1 cellular context compared by ENCODE assay signal in the genomic region with DNA sequence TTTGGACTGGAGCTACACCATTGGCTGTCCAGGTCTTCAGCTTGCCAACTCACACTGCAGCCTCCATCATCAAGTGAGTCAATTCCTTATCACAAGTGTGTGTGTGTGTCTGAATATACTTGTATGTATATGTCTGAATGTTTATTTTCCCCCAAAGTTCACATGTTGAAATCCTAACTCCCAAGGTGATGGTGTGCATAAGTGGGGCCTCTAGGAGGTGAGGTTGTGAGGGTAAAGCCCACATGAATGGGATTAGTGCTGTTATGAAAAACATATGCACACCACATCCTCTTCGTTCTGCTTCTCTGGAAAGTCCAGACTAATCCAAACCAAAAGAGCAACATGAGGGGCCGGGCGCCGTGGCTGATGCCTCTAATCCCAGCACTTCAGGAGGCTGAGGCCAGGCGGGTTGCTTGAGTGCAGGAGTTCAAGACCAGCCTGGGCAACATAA.
A peak's percentile ranks its signal among the peaks of the same experiment; 100 is the strongest.
TF ChIP-seq lines count a peak whose summit lies in the region.

No MANE protein-coding gene starts in this region.

TF ChIP-seq in HepG2, 621 proteins besides CTCF, POLR2A, EP300 and RAD21:
- TF ChIP-seq ZSCAN21 (CRISPR knock-in tag; IDR thresholded peaks at IDR 0.05; ENCODE audit: borderline replicate concordance): 0 out of 2 replicates have a peak, but pooled peaks have one; percentile 42
- 0 out of 2 replicates have a peak, but pooled peaks have one; percentile 2 for TF ChIP-seq ZMYM3 (CRISPR knock-in tag; IDR thresholded peaks at IDR 0.05)
- TF ChIP-seq, protein P1, sequence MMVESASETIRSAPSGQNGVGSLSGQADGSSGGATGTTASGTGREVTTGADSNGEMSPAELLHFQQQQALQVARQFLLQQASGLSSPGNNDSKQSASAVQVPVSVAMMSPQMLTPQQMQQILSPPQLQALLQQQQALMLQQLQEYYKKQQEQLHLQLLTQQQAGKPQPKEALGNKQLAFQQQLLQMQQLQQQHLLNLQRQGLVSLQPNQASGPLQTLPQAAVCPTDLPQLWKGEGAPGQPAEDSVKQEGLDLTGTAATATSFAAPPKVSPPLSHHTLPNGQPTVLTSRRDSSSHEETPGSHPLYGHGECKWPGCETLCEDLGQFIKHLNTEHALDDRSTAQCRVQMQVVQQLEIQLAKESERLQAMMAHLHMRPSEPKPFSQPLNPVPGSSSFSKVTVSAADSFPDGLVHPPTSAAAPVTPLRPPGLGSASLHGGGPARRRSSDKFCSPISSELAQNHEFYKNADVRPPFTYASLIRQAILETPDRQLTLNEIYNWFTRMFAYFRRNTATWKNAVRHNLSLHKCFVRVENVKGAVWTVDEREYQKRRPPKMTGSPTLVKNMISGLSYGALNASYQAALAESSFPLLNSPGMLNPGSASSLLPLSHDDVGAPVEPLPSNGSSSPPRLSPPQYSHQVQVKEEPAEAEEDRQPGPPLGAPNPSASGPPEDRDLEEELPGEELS (CRISPR knock-in tag; IDR thresholded peaks at IDR 0.05): no peak
- TF ChIP-seq CAMTA2 (CRISPR knock-in tag; IDR thresholded peaks at IDR 0.05; ENCODE audit: borderline replicate concordance): no peak
- no peak for TF ChIP-seq PREB (CRISPR knock-in tag; IDR thresholded peaks at IDR 0.05)
- no peak for TF ChIP-seq NR1H2 (CRISPR knock-in tag; IDR thresholded peaks at IDR 0.05; ENCODE audit: borderline replicate concordance, low read depth)
- TF ChIP-seq NR2F6 (IDR thresholded peaks at IDR 0.05): no peak
- no peak for TF ChIP-seq NR2F6 (CRISPR knock-in tag; IDR thresholded peaks at IDR 0.05)
- TF ChIP-seq, protein P2, sequence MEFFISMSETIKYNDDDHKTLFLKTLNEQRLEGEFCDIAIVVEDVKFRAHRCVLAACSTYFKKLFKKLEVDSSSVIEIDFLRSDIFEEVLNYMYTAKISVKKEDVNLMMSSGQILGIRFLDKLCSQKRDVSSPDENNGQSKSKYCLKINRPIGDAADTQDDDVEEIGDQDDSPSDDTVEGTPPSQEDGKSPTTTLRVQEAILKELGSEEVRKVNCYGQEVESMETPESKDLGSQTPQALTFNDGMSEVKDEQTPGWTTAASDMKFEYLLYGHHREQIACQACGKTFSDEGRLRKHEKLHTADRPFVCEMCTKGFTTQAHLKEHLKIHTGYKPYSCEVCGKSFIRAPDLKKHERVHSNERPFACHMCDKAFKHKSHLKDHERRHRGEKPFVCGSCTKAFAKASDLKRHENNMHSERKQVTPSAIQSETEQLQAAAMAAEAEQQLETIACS (CRISPR knock-in tag; IDR thresholded peaks at IDR 0.05): no peak
- no peak for TF ChIP-seq PHF21A (CRISPR knock-in tag; IDR thresholded peaks at IDR 0.05)
- no peak for TF ChIP-seq RXRB (CRISPR knock-in tag; IDR thresholded peaks at IDR 0.05; ENCODE audit: borderline replicate concordance)
